In genomic region chr22:17387356-17387755, GRCh38 we compare ENCODE assay signal across 19 cellular contexts. TPM values are rescaled to one million over a fixed set of nuclear protein-coding genes. Genes with fewer than 3 reads are reported as not detected.
DNase-seq lines count a peak whose midpoint lies in the region; ATAC-seq and TF ChIP-seq lines count a peak whose summit lies in the region.
"Had no signal": no experiment of that assay in that cellular context is flagged by ENCODE, and none has a peak within 500 bp of the region (broad histone marks: within the 10 kb centered on the region; RNA-seq: fewer than 3 reads in every experiment).

No MANE protein-coding gene starts in this region.

- TF ChIP-seq CTCF in glutamatergic neuron (IDR thresholded peaks at IDR 0.05; ENCODE audit: partially characterized antibody, unreplicated experiment), result no peak

- ATAC-seq in GM19324 (IDR thresholded peaks at IDR 0.05; ENCODE audit: low FRiP score, unreplicated experiment), result no peak
- ATAC-seq: A549 had no signal

- peaks cover 20% of the 10 kb centered on the region for H3K36me3 Mint-ChIP-seq in glutamatergic neuron (ENCODE audit: unreplicated experiment)
- H3K36me3 Mint-ChIP-seq: CD14-positive monocyte had no signal

- peaks cover 24% of the 10 kb centered on the region for H3K4me1 Mint-ChIP-seq in glutamatergic neuron (ENCODE audit: low read depth, unreplicated experiment)
- H3K4me1 Mint-ChIP-seq: CD14-positive monocyte had no signal

- H3K27ac Mint-ChIP-seq in glutamatergic neuron (ENCODE audit: unreplicated experiment), result peak overlapping the region; percentile 73
- H3K27ac Mint-ChIP-seq: CD14-positive monocyte had no signal

- H3K27me3 Mint-ChIP-seq in glutamatergic neuron (ENCODE audit: unreplicated experiment), result peaks cover 8% of the 10 kb centered on the region

- H3K9me3 Mint-ChIP-seq in glutamatergic neuron (ENCODE audit: unreplicated experiment), result peaks cover 15% of the 10 kb centered on the region

- peak overlapping the region; percentile 52 for H3K4me3 Mint-ChIP-seq in glutamatergic neuron (ENCODE audit: unreplicated experiment)
- H3K4me3 Mint-ChIP-seq: CD14-positive monocyte had no signal

- DNase-seq in NCI-H748 (lab: John Stamatoyannopoulos, UW; ENCODE audit: unreplicated experiment), result peak; percentile 11
- DNase-seq in NCI-H748 treated with DMSO at 0.1 percent for 48 hours (lab: John Stamatoyannopoulos, UW), result no peak
- peak; percentile 35 for DNase-seq in NCI-H345 (lab: John Stamatoyannopoulos, UW)
- no peak for DNase-seq in glutamatergic neuron
- no peak for DNase-seq in cortex of kidney (lab: John Stamatoyannopoulos, UW)
- no peak for DNase-seq in retina
- DNase-seq: COR-L47, DMS153, KG1, NCI-H1092 treated with DMSO at 0.1 percent for 48 hours, NCI-H187, NCI-H2171 treated with DMSO at 0.1 percent for 48 hours, NCI-H526 treated with DMSO at 0.1 percent for 48 hours, Peyer's patch, Right ventricle myocardium superior had no signal

RNA-seq across cellular contexts. Expression of gene CECR2, which starts 18.1 kb away (rescaled TPM):
- total RNA-seq in glutamatergic neuron (ENCODE audit: unreplicated experiment), result 178 TPM
- total RNA-seq: MCF 10A had no signal

Comparison
In these comparisons a context has a peak if more than half of its experiments do, and no peak if none do; other contexts are left out.
1. DNase-seq: peak in NCI-H748 (single experiment) and NCI-H345 (single experiment); none in NCI-H748 treated with DMSO at 0.1 percent for 48 hours (single experiment), glutamatergic neuron (single experiment), cortex of kidney (single experiment) and retina (single experiment).